ENCODE assay signal across 8 cellular contexts in the genomic region with DNA sequence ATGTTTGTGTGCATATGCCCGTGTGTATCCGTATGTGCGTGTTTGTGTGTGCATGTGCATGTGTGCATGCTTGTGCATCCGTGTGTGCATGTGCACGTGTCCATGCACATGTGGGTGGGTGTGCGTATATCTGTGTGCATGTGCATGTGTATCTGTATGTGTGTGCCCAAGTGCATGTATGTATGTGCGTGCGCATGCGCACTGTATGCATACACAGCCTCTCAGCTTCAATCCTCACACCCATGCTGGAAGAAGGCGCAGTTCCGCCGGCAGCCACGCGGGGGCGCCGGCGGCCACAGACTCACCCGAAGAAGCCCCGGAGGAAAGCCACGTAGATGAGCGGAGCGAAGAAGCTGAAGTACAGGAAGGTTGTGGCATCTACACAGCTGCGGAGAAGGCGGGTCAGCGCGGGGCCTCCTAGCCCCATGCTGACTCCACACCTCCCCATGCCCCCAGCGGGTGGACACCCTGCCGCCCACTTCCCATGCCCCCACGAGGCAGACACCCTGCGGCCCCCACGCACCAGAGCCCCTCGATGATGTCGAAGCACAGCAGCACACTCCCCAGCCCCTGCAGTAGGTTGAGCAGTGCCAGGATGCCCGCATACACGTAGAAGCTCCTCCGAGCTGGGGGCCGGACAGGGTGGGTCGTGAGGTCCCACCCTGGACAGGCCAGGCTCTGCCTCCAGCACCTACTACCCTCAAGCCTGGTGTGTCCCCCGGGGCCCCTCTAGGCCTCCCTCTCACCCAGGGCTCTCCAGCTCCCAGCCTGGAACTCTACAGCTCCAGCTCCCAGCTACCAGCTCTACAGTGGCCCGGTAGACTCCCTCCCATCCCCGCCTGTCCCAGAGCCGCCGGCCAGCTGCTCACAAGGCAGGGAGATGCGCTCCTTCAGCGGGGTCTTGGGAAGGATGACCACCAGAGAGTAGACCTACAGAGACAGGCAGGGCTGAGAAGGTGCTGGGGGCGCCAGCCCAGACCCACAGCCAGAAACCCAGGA. TPM values are rescaled to one million over a fixed set of nuclear protein-coding genes. Genes with fewer than 3 reads are reported as not detected.
DNase-seq lines count a peak whose midpoint lies in the region; ATAC-seq and TF ChIP-seq lines count a peak whose summit lies in the region.

No MANE protein-coding gene starts in this region.

- ATAC-seq in GM21723 (IDR thresholded peaks at IDR 0.05; ENCODE audit: unreplicated experiment) (peak; percentile 80), naive B cell (ENCODE audit: low read depth in 2 of 2) (peak; percentile 94 to 96)

- no peaks in the 10 kb centered on the region for H3K27me3 Mint-ChIP-seq in naive B cell

- peaks cover 8 to 20% (median 14%) of the 10 kb centered on the region in 3 donors for H3K4me1 Mint-ChIP-seq in naive B cell

- peak overlapping the region in 6 of 8 donors; percentile 2 to 47 (median 19) for H3K4me3 Mint-ChIP-seq in naive B cell

- H3K9me3 Mint-ChIP-seq in naive B cell = peaks cover 0 to 3% (median 0%) of the 10 kb centered on the region in 7 donors

- peak overlapping the region in 4 of 6 donors; percentile 1 to 83 (median 38) for H3K27ac Mint-ChIP-seq in naive B cell

- peak; percentile 24 for DNase-seq in DMS153 treated with DMSO at 0.1 percent for 48 hours (lab: John Stamatoyannopoulos, UW; ENCODE audit: unreplicated experiment)
- DNase-seq in KG1 (lab: John Stamatoyannopoulos, UW) = peak; percentile 78
- peak; percentile 90 for DNase-seq in OCI-M1 (lab: John Stamatoyannopoulos, UW)
- DNase-seq in activated T-cell treated with anti-CD3 and anti-CD28 coated beads for 24 hours (ENCODE audit: low read depth) = peak; percentile 81
- DNase-seq in epithelial cell of esophagus (ENCODE audit: low read depth) = peak; percentile 89
- DNase-seq in naive B cell = peak; percentile 76
- peak; percentile 68 to 72 for DNase-seq in stimulated activated CD8-positive, alpha-beta memory T cell treated with anti-CD3 and anti-CD28 coated beads, Interleukin-7, amount 100 ng/mL, for 4 hours (ENCODE audit: low read depth in 2 of 2)

- TF ChIP-seq CTCF in epithelial cell of esophagus (IDR thresholded peaks at IDR 0.05; ENCODE audit: insufficient read depth, low read depth, low read length, missing control alignments) = peak; percentile 100

- peaks cover 14 to 16% of the 10 kb centered on the region in 2 donors for H3K36me3 Mint-ChIP-seq in naive B cell

- no peak overlapping the region for H3K4me3 ChIP-seq in epithelial cell of esophagus (ENCODE audit: low read length)

RNA-seq across cellular contexts. Expression of a gene that starts 15.4 kb away (rescaled TPM):
- 10 to 100 TPM; 11.0 to 37.0 (median 18.2) TPM for polyA plus RNA-seq in naive B cell (ENCODE audit: low read depth in 6 of 6)

RNA-seq across cellular contexts. Expression of a gene that starts 23.0 kb away (rescaled TPM):
- polyA plus RNA-seq in naive B cell (ENCODE audit: low read depth in 6 of 6) = 10 to 100 TPM; 23.7 to 36.7 (median 26.8) TPM

RNA-seq across cellular contexts. Expression of a gene that starts 53.8 kb away (rescaled TPM):
- 1 to 10 TPM; 1.8 to 5.8 (median 2.8) TPM for polyA plus RNA-seq in naive B cell (ENCODE audit: low read depth in 6 of 6)

Comparison
In these comparisons a context has a peak if more than half of its experiments do, and no peak if none do; other contexts are left out.
1. DNase-seq: peak in every context shown above with its lines; median percentile 90 in OCI-M1; 89 in epithelial cell of esophagus; 81 in activated T-cell treated with anti-CD3 and anti-CD28 coated beads for 24 hours; 78 in KG1; 76 in naive B cell; 70 in stimulated activated CD8-positive, alpha-beta memory T cell treated with anti-CD3 and anti-CD28 coated beads, Interleukin-7, amount 100 ng/mL, for 4 hours; 24 in DMS153 treated with DMSO at 0.1 percent for 48 hours.